ENCODE assay signal across 1 cellular context in the genomic region with DNA sequence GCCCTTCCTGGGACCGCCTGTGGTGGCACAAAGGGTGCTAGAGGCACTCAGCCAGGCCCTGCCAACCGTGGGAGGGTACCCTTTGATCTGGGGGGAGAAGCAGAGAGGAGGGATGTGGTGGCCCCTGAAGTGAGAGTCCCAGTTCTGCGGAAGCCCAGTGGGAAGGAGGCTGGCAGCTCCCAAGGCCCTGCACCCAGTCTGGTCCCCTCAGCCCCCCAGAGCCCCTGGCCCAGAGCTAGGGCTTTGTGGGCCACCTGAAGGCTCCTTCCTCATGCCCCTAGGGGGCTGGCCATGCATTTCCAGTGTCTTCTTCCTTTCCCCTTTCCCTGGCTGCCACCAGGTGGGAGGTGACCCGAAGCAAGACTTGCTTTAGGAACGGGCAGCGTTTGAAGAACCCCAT.
TF ChIP-seq lines count a peak whose summit lies in the region.

No MANE protein-coding gene starts in this region.

TF ChIP-seq in H1, 55 proteins besides CTCF, POLR2A, EP300 and RAD21:
- no peak for TF ChIP-seq SAP30 (IDR thresholded peaks at IDR 0.05; ENCODE audit: insufficient read depth, insufficient replicate concordance, low read length)
- no peak for TF ChIP-seq JUND (IDR thresholded peaks at IDR 0.05; ENCODE audit: low read length)
- TF ChIP-seq, protein P1, sequence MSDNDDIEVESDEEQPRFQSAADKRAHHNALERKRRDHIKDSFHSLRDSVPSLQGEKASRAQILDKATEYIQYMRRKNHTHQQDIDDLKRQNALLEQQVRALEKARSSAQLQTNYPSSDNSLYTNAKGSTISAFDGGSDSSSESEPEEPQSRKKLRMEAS (IDR thresholded peaks at IDR 0.05): no peak
- TF ChIP-seq FOSL1 (IDR thresholded peaks at IDR 0.05; ENCODE audit: insufficient read depth, low read depth, low read length): no peak
- no peak for TF ChIP-seq CHD1 (IDR thresholded peaks at IDR 0.05; ENCODE audit: low read depth, low read length)
- TF ChIP-seq TCF12 (IDR thresholded peaks at IDR 0.05; ENCODE audit: low read depth, low read length): no peak
- TF ChIP-seq CBX8 (IDR thresholded peaks at IDR 0.05; ENCODE audit: borderline replicate concordance, low read depth, low read length): no peak
